ENCODE assay signal across 8 cellular contexts in the genomic region with DNA sequence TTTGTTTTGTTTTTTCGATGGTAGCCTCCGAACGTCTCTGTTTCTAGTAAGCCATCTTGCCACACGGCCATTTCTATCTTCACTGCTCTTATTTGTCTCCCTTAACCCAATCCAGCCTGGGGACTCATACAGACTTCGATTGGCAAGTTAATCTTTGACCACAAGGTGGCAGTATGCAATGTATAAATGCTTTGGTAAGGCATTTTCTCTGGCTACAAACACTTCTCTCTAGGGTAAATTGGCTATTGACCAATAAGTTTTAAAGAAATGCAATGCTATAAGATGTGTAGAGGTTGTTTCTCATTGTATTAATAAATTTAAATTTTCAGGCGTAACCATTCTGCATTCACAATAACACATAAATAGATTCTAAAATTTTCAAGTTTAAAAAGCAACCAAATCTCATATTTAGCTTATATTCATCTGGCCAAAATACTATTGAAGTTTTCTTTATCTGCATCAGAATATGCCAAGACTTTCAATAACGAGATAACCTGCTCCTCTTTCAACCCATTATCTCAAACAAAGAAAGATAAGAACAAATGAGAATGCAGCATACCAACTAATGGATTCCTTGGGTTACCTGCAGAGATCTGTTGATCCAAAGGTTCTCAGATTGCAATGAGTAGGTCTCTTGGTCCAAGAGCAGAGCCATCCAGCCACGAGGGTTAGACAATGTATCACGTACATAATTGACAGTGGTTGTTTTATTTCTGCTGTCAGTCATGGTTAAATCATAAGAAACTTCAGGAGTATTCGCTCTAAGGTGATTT.
DNase-seq lines count a peak whose midpoint lies in the region; ATAC-seq and TF ChIP-seq lines count a peak whose summit lies in the region.

No MANE protein-coding gene starts in this region.

- no peak for TF ChIP-seq EP300 in upper lobe of left lung (IDR thresholded peaks at IDR 0.05)

- H3K9ac ChIP-seq in adipocyte (ENCODE audit: low read length), result no peak overlapping the region

- no peak for TF ChIP-seq POLR2A in upper lobe of left lung (IDR thresholded peaks at IDR 0.05)

- no peak overlapping the region for H3K27ac ChIP-seq in upper lobe of left lung

- TF ChIP-seq CTCF in GM12864 (IDR thresholded peaks at IDR 0.05; ENCODE audit: low read depth, low read length, missing control alignments), result peak; percentile 61
- TF ChIP-seq CTCF in upper lobe of left lung (IDR thresholded peaks at IDR 0.05), result peak in 5 of 6 experiments; percentile 33 to 58 (median 44)

- WGBS in upper lobe of left lung, 2 donors, result 35% methylated on average over 10 of the region's 10 CpGs

- H3K9me3 ChIP-seq in adipocyte (ENCODE audit: control insufficient read depth, low read length), result peaks cover 5% of the 10 kb centered on the region
- H3K9me3 ChIP-seq in upper lobe of left lung, result no peaks in the 10 kb centered on the region

- DNase-seq in AML-193 (lab: John Stamatoyannopoulos, UW) (peak; percentile 64 to 71), GM12864 (ENCODE audit: low read depth) (peak; percentile 30), NCI-H345 (lab: John Stamatoyannopoulos, UW) (peak; percentile 59), adipocyte (ENCODE audit: low read depth) (peak; percentile 77), iris pigment epithelial cell (ENCODE audit: low read depth) (peak; percentile 54), upper lobe of left lung (no peak), midbrain (lab: John Stamatoyannopoulos, UW) (no peak)

- H3K4me1 ChIP-seq in adipocyte (ENCODE audit: control insufficient read depth, insufficient read depth, low read length), result no peaks in the 10 kb centered on the region
- H3K4me1 ChIP-seq in upper lobe of left lung, result no peaks in the 10 kb centered on the region

- peak; percentile 94 for ATAC-seq in HG02884 (IDR thresholded peaks at IDR 0.05; ENCODE audit: unreplicated experiment)
- peak in 1 of 2 donors; percentile 61 for ATAC-seq in upper lobe of left lung (ENCODE audit: low FRiP score in 2 of 2)

- no peaks in the 10 kb centered on the region for H3K27me3 ChIP-seq in adipocyte (replicated peaks; ENCODE audit: control insufficient read depth, insufficient read depth, low read length)
- no peaks in the 10 kb centered on the region for H3K27me3 ChIP-seq in upper lobe of left lung

- H3K36me3 ChIP-seq in adipocyte (ENCODE audit: control insufficient read depth, insufficient read depth, low read length, severe bottlenecking), result no peaks in the 10 kb centered on the region
- H3K36me3 ChIP-seq in upper lobe of left lung, result no peaks in the 10 kb centered on the region

- H3K4me3 ChIP-seq in GM12864 (ENCODE audit: low read depth, low read length) (no peak overlapping the region), adipocyte (ENCODE audit: low read length) (no peak overlapping the region), upper lobe of left lung (no peak overlapping the region)

Comparison
In these comparisons a context has a peak if more than half of its experiments do, and no peak if none do; other contexts are left out.
1. DNase-seq: peak in AML-193 (2 of 2), GM12864 (single experiment), NCI-H345 (single experiment), adipocyte (single experiment) and iris pigment epithelial cell (single experiment); none in upper lobe of left lung (0 of 2) and midbrain (single experiment).